ENCODE assay signal across 18 cellular contexts in genomic region chr1:58082596-58082995, GRCh38.
"Had no signal": no experiment of that assay in that cellular context is flagged by ENCODE, and none has a peak within 500 bp of the region (broad histone marks: within the 10 kb centered on the region; RNA-seq: fewer than 3 reads in every experiment).

No MANE protein-coding gene starts in this region.

- H3K9me3 ChIP-seq: SJSA1 had no signal

- FAIRE-seq: HepG2, RCC 7860 had no signal

- H3K36me3 ChIP-seq: SJSA1 had no signal

- H3K4me1 ChIP-seq: SJSA1 had no signal

- ATAC-seq: HepG2 had no signal

- H3K4me3 ChIP-seq: SJSA1, SK-N-MC had no signal

- DNase-seq: IMR-90, Karpas-422, KG1, MM.1S, NCI-H1092 treated with DMSO at 0.1 percent for 48 hours, NCI-H1436, NCI-H187, NCI-H2029, NCI-H2081 treated with DMSO at 0.1 percent for 48 hours, NCI-H2171, NCI-H526, Right ventricle myocardium superior, RPMI8226, SIG-M5 had no signal

- H3K27ac ChIP-seq: SJSA1, SK-N-MC had no signal

- H3K27me3 ChIP-seq: SJSA1 had no signal
